Comparison of ENCODE assay signal across 20 cellular contexts in the genomic region with DNA sequence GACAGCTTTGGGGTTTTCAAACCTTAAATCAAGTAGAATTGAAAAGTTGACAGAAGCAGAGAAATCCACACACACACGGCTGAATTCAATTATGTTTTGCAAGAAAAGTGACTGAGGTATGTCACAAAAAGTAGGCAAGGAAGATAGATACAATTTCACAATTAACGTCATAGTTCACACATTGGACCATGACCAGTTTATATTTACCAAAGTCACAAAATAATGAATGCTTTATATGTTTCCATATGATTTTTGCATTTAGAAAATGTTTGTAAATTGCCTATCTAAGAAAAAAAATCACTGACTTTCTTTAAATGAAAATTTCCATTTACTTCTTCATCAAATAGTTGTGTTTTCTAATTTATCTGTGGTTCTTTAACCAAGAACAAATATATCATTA.
A peak's percentile ranks its signal among the peaks of the same experiment; 100 is the strongest.
DNase-seq lines count a peak whose midpoint lies in the region; ATAC-seq and TF ChIP-seq lines count a peak whose summit lies in the region.
"Had no signal": no experiment of that assay in that cellular context is flagged by ENCODE, and none has a peak within 500 bp of the region (broad histone marks: within the 10 kb centered on the region; RNA-seq: fewer than 3 reads in every experiment).

No MANE protein-coding gene starts in this region.

- H3K4me1 ChIP-seq in ACC112 (ENCODE audit: control insufficient read depth, insufficient read depth, low read length, unreplicated experiment) (peaks cover 15% of the 10 kb centered on the region), endocrine pancreas (ENCODE audit: control insufficient read depth, insufficient read depth, low read length) (peaks cover 22% of the 10 kb centered on the region), parathyroid adenoma (peaks cover 8% of the 10 kb centered on the region)

- H3K4me2 ChIP-seq in parathyroid adenoma (ENCODE audit: low read length), result peak overlapping the region; percentile 88

- TF ChIP-seq CTCF in HFF-Myc (IDR thresholded peaks at IDR 0.05; ENCODE audit: low read depth, low read length, missing control alignments) (no peak), parathyroid adenoma (IDR thresholded peaks at IDR 0.05) (no peak), GM10248 (IDR thresholded peaks at IDR 0.05; ENCODE audit: control extremely low read depth, extremely low read depth, low read depth, missing control alignments) (no peak)

- H3K27ac ChIP-seq in ACC112 (ENCODE audit: low read depth, low read length), result peak overlapping the region; percentile 73; the same call in 1 of the 2 replicates
- no peak overlapping the region for H3K27ac ChIP-seq in parathyroid adenoma

- POLR2A ChIA-PET in GM10248 (lab: Yijun Ruan, JAX), result no interaction called here

- ATAC-seq in GM19023 (IDR thresholded peaks at IDR 0.05; ENCODE audit: unreplicated experiment) (no peak), HG03520 (IDR thresholded peaks at IDR 0.05; ENCODE audit: unreplicated experiment) (no peak)
- ATAC-seq: esophagus mucosa, K562 had no signal

- CTCF ChIA-PET in GM10248 (lab: Yijun Ruan, JAX), result no interaction called here

- H3K36me3 ChIP-seq in ACC112 (ENCODE audit: insufficient read depth, low read length) (no peaks in the 10 kb centered on the region), endocrine pancreas (ENCODE audit: control insufficient read depth, insufficient read depth, low read length) (no peaks in the 10 kb centered on the region), parathyroid adenoma (ENCODE audit: control insufficient read depth, insufficient read depth, low read length) (no peaks in the 10 kb centered on the region)
- H3K36me3 ChIP-seq: left lung had no signal

- no peak for DNase-seq in HFF-Myc (ENCODE audit: extremely low read depth, low read depth)
- DNase-seq in activated gamma-delta T cell (lab: John Stamatoyannopoulos, UW), result no peak
- no peak for DNase-seq in GM10248 (ENCODE audit: extremely low spot score)
- DNase-seq: activated CD4-positive, alpha-beta memory T cell treated with anti-CD3 and anti-CD28 coated beads for 36 hours; activated CD4-positive, CD25-positive, alpha-beta regulatory T cell; activated naive CD4-positive, alpha-beta T cell treated with anti-CD3 and anti-CD28 coated beads for 36 hours; activated T-cell treated with anti-CD3 and anti-CD28 coated beads for 4 hours; CD4-positive, alpha-beta memory T cell; effector CD4-positive, alpha-beta T cell; left lung; mucosa of descending colon; NCI-H446 treated with DMSO at 0.1 percent for 48 hours; substantia nigra had no signal

- H3K4me3 ChIP-seq in ACC112 (ENCODE audit: low read depth, low read length) (peak overlapping the region; percentile 80; the same call in 1 of the 2 replicates), HFF-Myc (replicated peaks; ENCODE audit: low read depth, low read length) (peak overlapping the region; percentile 50; the same call in 1 of the 2 replicates), endocrine pancreas (ENCODE audit: control insufficient read depth, insufficient read depth, low read length) (peak overlapping the region; percentile 72), parathyroid adenoma (ENCODE audit: low read depth, low read length) (peak overlapping the region; percentile 71)
- H3K4me3 ChIP-seq: K562, mucosa of descending colon had no signal

- no peaks in the 10 kb centered on the region for H3K27me3 ChIP-seq in ACC112 (ENCODE audit: insufficient read depth, low read length)
- H3K27me3 ChIP-seq in endocrine pancreas (ENCODE audit: control insufficient read depth, insufficient read depth, low read length), result no peaks in the 10 kb centered on the region
- no peaks in the 10 kb centered on the region for H3K27me3 ChIP-seq in parathyroid adenoma (ENCODE audit: control insufficient read depth, insufficient read depth, low read length)

- no peak overlapping the region for H3K9ac ChIP-seq in endocrine pancreas (ENCODE audit: control insufficient read depth, insufficient read depth, low read length)
- H3K9ac ChIP-seq in parathyroid adenoma, result no peak overlapping the region

- H3K79me2 ChIP-seq in ACC112 (ENCODE audit: control insufficient read depth, insufficient read depth, low read length, unreplicated experiment) (no peaks in the 10 kb centered on the region), parathyroid adenoma (no peaks in the 10 kb centered on the region)

- H2AFZ ChIP-seq in ACC112 (ENCODE audit: low read length, unreplicated experiment) (peak overlapping the region; percentile 30), parathyroid adenoma (peak overlapping the region; percentile 77)

- H3K9me3 ChIP-seq in endocrine pancreas (ENCODE audit: control insufficient read depth, low read length) (no peaks in the 10 kb centered on the region), parathyroid adenoma (ENCODE audit: control insufficient read depth, low read length) (no peaks in the 10 kb centered on the region)
- H3K9me3 ChIP-seq: left lung, mucosa of descending colon had no signal
